ENCODE assay signal across 8 cellular contexts in the genomic region with DNA sequence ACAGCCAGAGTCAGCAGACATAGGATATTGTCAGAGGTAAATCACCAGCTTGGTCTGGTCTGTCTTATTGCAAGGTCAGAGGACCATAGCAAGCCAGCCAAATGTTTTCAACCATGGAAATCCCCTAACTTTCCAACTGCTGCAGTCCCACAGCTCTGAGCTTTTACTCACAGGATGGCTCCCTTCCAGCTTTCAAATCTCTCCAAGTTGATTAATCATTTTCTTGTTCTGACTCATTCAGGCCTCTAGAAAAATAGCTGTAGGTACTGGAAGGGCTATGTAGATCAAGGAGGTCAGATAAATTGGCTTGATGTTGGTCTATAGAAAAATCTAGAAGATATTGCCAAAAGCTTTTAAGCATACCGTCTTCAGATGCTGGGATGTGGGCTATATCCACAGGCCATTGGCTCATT.
DNase-seq lines count a peak whose midpoint lies in the region; ATAC-seq and TF ChIP-seq lines count a peak whose summit lies in the region.

No MANE protein-coding gene starts in this region.

- no peak overlapping the region for H3K27ac Mint-ChIP-seq in activated CD8-positive, alpha-beta memory T cell treated with anti-CD3 and anti-CD28 coated beads, Interleukin-2, amount 10 ng/mL, durations not matched to agents 7 days and 5 days

- no peak for TF ChIP-seq CTCF in osteoblast (IDR thresholded peaks at IDR 0.05; ENCODE audit: extremely low read depth, low read depth, low read length)

- H2AFZ ChIP-seq in osteoblast (ENCODE audit: low read length) = no peak overlapping the region

- CTCF ChIA-PET in activated CD8-positive, alpha-beta memory T cell treated with anti-CD3 and anti-CD28 coated beads, Interleukin-2, amount 10 ng/mL, durations not matched to agents 7 days and 5 days (lab: Charles Lee) = interaction anchor here (1.1 kb wide), 1 partner anchor 16 kb away, joined by 6 read pairs; no protein-coding TSS in a partner anchor

- H3K4me1 ChIP-seq in osteoblast (ENCODE audit: insufficient read depth, low read length) = peaks cover 35% of the 10 kb centered on the region

- no peaks in the 10 kb centered on the region for H4K20me1 ChIP-seq in osteoblast (ENCODE audit: insufficient read depth, low read length)

- peaks cover 2% of the 10 kb centered on the region for H3K36me3 Mint-ChIP-seq in activated CD8-positive, alpha-beta memory T cell treated with anti-CD3 and anti-CD28 coated beads, Interleukin-2, amount 10 ng/mL, durations not matched to agents 7 days and 5 days

- peak; percentile 65 for ATAC-seq in activated CD8-positive, alpha-beta memory T cell treated with anti-CD3 and anti-CD28 coated beads, Interleukin-2, amount 10 ng/mL, durations not matched to agents 7 days and 5 days
- peak; percentile 64 for ATAC-seq in HG02678 (IDR thresholded peaks at IDR 0.05; ENCODE audit: unreplicated experiment)

- H3K4me3 Mint-ChIP-seq in activated CD8-positive, alpha-beta memory T cell treated with anti-CD3 and anti-CD28 coated beads, Interleukin-2, amount 10 ng/mL, durations not matched to agents 7 days and 5 days = no peak overlapping the region

- no peaks in the 10 kb centered on the region for H3K9me3 ChIP-seq in osteoblast (ENCODE audit: low read depth, low read length)

- H3K4me2 ChIP-seq in osteoblast (ENCODE audit: insufficient read depth, low read length) = peak overlapping the region; percentile 59

- peak; percentile 46 for DNase-seq in activated CD8-positive, alpha-beta memory T cell treated with anti-CD3 and anti-CD28 coated beads, Interleukin-2, amount 10 ng/mL, durations not matched to agents 7 days and 5 days
- DNase-seq in activated CD8-positive, alpha-beta memory T cell treated with anti-CD3 and anti-CD28 coated beads, Interleukin-2, amount 50 U/mL, for 48 hours = no peak
- peak; percentile 23 for DNase-seq in OCI-M1 (lab: John Stamatoyannopoulos, UW)
- DNase-seq in epithelial cell of prostate (ENCODE audit: low read depth, low spot score) = peak; percentile 94
- DNase-seq in osteoblast (ENCODE audit: insufficient read length, low spot score, missing footprints) = peak; percentile 66
- no peak for DNase-seq in NCI-H146 (lab: John Stamatoyannopoulos, UW)
- DNase-seq in hippocampal formation (lab: John Stamatoyannopoulos, UW) = no peak

- no peaks in the 10 kb centered on the region for H3K79me2 ChIP-seq in osteoblast (ENCODE audit: insufficient read depth, low read length)

- no peaks in the 10 kb centered on the region for H3K9me3 Mint-ChIP-seq in activated CD8-positive, alpha-beta memory T cell treated with anti-CD3 and anti-CD28 coated beads, Interleukin-2, amount 10 ng/mL, durations not matched to agents 7 days and 5 days (ENCODE audit: low read depth)

- H3K27me3 Mint-ChIP-seq in activated CD8-positive, alpha-beta memory T cell treated with anti-CD3 and anti-CD28 coated beads, Interleukin-2, amount 10 ng/mL, durations not matched to agents 7 days and 5 days = no peaks in the 10 kb centered on the region

- H3K27ac ChIP-seq in epithelial cell of prostate (peak overlapping the region; percentile 72), osteoblast (ENCODE audit: low read depth, low read length) (peak overlapping the region; percentile 94)

- H3K4me3 ChIP-seq in osteoblast (ENCODE audit: insufficient read depth, low read length) = no peak overlapping the region

- H3K4me1 Mint-ChIP-seq in activated CD8-positive, alpha-beta memory T cell treated with anti-CD3 and anti-CD28 coated beads, Interleukin-2, amount 10 ng/mL, durations not matched to agents 7 days and 5 days = no peaks in the 10 kb centered on the region

- H3K36me3 ChIP-seq in osteoblast (ENCODE audit: insufficient read depth, low read length) = no peaks in the 10 kb centered on the region

- no peaks in the 10 kb centered on the region for H3K27me3 ChIP-seq in osteoblast (ENCODE audit: insufficient read depth, low read length)

Comparison
In these comparisons a context has a peak if more than half of its experiments do, and no peak if none do; other contexts are left out.
1. DNase-seq: peak in activated CD8-positive, alpha-beta memory T cell treated with anti-CD3 and anti-CD28 coated beads, Interleukin-2, amount 10 ng/mL, durations not matched to agents 7 days and 5 days (single experiment), OCI-M1 (single experiment), epithelial cell of prostate (single experiment) and osteoblast (single experiment); none in activated CD8-positive, alpha-beta memory T cell treated with anti-CD3 and anti-CD28 coated beads, Interleukin-2, amount 50 U/mL, for 48 hours (single experiment), NCI-H146 (single experiment) and hippocampal formation (0 of 2).